Comparison of ENCODE assay signal across 8 cellular contexts in genomic region chr12:123533672-123534643, GRCh38. TPM values are rescaled to one million over a fixed set of nuclear protein-coding genes. Genes with fewer than 3 reads are reported as not detected.
DNase-seq lines count a peak whose midpoint lies in the region; ATAC-seq and TF ChIP-seq lines count a peak whose summit lies in the region.

Gene RILPL1, minus strand, starts transcription at chr12:123533719. Its CDS starts 237 bp downstream, at chr12:123533482.

- H3K27me3 ChIP-seq in AG04450 (ENCODE audit: control insufficient read depth, insufficient read depth, low read length) (no peaks in the 10 kb centered on the region), colonic mucosa (no peaks in the 10 kb centered on the region), layer of hippocampus (ENCODE audit: control insufficient read depth, insufficient read depth, low read length) (no peaks in the 10 kb centered on the region)

- intact Hi-C loops in colonic mucosa (cut with DNase I): no loop called here

- H3K9me3 ChIP-seq in AG04450 (ENCODE audit: control insufficient read depth, insufficient read depth, low read length) (no peaks in the 10 kb centered on the region; the same call in 1 of the 2 replicates), colonic mucosa (no peaks in the 10 kb centered on the region)

- H3K36me3 ChIP-seq in colonic mucosa: no peaks in the 10 kb centered on the region

- H3K27ac ChIP-seq in AG04450 (ENCODE audit: low read depth, low read length): peak within 1 kb of the TSS; percentile 57
- H3K27ac ChIP-seq in colonic mucosa: peak within 1 kb of the TSS; percentile 50
- H3K27ac ChIP-seq in layer of hippocampus (ENCODE audit: low read depth, low read length): peak within 1 kb of the TSS; percentile 81

- TF ChIP-seq CTCF in AG04450 (IDR thresholded peaks at IDR 0.05; ENCODE audit: low read depth, low read length): peak; percentile 16
- no peak for TF ChIP-seq CTCF in colonic mucosa (IDR thresholded peaks at IDR 0.05)

- peak within 1 kb of the TSS; percentile 87 for H3K4me3 ChIP-seq in AG04450 (ENCODE audit: low read depth, low read length)
- H3K4me3 ChIP-seq in colonic mucosa: peak within 1 kb of the TSS; percentile 63

- peak within 1 kb of the TSS; percentile 66 to 69 for H3K9ac ChIP-seq in colonic mucosa (ENCODE audit: low read depth in 2 of 2, low read length in 2 of 2)

- POLR2A ChIA-PET in AG04450 (lab: Yijun Ruan, JAX): interaction anchor here (1.2 kb wide), 1 partner anchor 49 kb away, joined by 6 read pairs; no protein-coding TSS in a partner anchor

- CTCF ChIA-PET in AG04450 (lab: Charles Lee): interaction anchor here (0.7 kb wide), 1 partner anchor 10 kb away, joined by 3 read pairs; no protein-coding TSS in a partner anchor

- peaks cover 5% of the 10 kb centered on the region for H3K4me1 ChIP-seq in colonic mucosa

- DNase-seq in AG04450 (ENCODE audit: low read depth, low spot score) (no peak), LoVo (ENCODE audit: low spot score) (peak; percentile 71), colonic mucosa (peak; percentile 39), OCI-M2 (lab: John Stamatoyannopoulos, UW; ENCODE audit: unreplicated experiment) (no peak)
- peak; percentile 15 to 21 for DNase-seq in activated CD4-positive, alpha-beta T cell treated with anti-CD3 and anti-CD28 coated beads for 24 hours (ENCODE audit: low read depth in 2 of 2)
- DNase-seq in stimulated activated CD4-positive, alpha-beta T cell treated with anti-CD3 and anti-CD28 coated beads, Interleukin-15, amount 100 ng/mL, for 24 hours: peak; percentile 63

- ATAC-seq in GM18907 (IDR thresholded peaks at IDR 0.05; ENCODE audit: unreplicated experiment): peak; percentile 46

RNA-seq across cellular contexts. Expression of gene RILPL1, which starts in this region (rescaled TPM):
- 18.7 and 19.8 TPM in 2 replicates for polyA plus RNA-seq in AG04450 (2011; rRNA removed)
- polyA minus RNA-seq in AG04450 (2011; rRNA and poly(A)+ RNA removed): 14.6 and 15.4 TPM in 2 replicates
- 1 to 10 TPM; 2.6 to 5.0 TPM for total RNA-seq in colonic mucosa

Comparison
In these comparisons a context has a peak if more than half of its experiments do, and no peak if none do; other contexts are left out.
1. DNase-seq: peak in LoVo (single experiment), activated CD4-positive, alpha-beta T cell treated with anti-CD3 and anti-CD28 coated beads for 24 hours (2 of 2), colonic mucosa (single experiment) and stimulated activated CD4-positive, alpha-beta T cell treated with anti-CD3 and anti-CD28 coated beads, Interleukin-15, amount 100 ng/mL, for 24 hours (single experiment); none in AG04450 (single experiment) and OCI-M2 (single experiment).
2. Peak in every context shown above with its lines, with median percentiles within 50 percentile points of each other: H3K27ac ChIP-seq.